29 cellular contexts compared by ENCODE assay signal in genomic region chr14:102532204-102532658, GRCh38. TPM values are rescaled to one million over a fixed set of nuclear protein-coding genes. Genes with fewer than 3 reads are reported as not detected.
DNase-seq lines count a peak whose midpoint lies in the region; ATAC-seq, FAIRE-seq and TF ChIP-seq lines count a peak whose summit lies in the region.
"Had no signal": no experiment of that assay in that cellular context is flagged by ENCODE, and none has a peak within 500 bp of the region (broad histone marks: within the 10 kb centered on the region; RNA-seq: fewer than 3 reads in every experiment).

No MANE protein-coding gene starts in this region.

- peak overlapping the region in 1 of 2 experiments; percentile 34; a peak in 1 of 4 replicates for H3K9ac ChIP-seq in K562 (ENCODE audit: insufficient read depth in 1 of 2, low read depth in 2 of 2, low read length in 2 of 2)

- POLR2A ChIA-PET in A549 (lab: Yijun Ruan, JAX): no interaction called here
- POLR2A ChIA-PET in K562 (lab: Yijun Ruan, JAX): no interaction called here

- H3K79me2 ChIP-seq in K562 (ENCODE audit: control insufficient read depth, insufficient read depth, low read length): no peaks in the 10 kb centered on the region

- in situ Hi-C loops in K562 (cut with MboI): no loop called here

- H3K4me1 ChIP-seq in A549: peaks cover 30% of the 10 kb centered on the region
- H3K4me1 ChIP-seq in K562 (replicated peaks in 1 of 2; ENCODE audit: control insufficient read depth in 2 of 2, insufficient read depth in 2 of 2, low read length in 2 of 2): peaks cover 14 to 15% of the 10 kb centered on the region in 2 experiments; a peak in 4 of 5 replicates
- peaks cover 8% of the 10 kb centered on the region for H3K4me1 ChIP-seq in foreskin keratinocyte
- H3K4me1 ChIP-seq: left ventricle myocardium inferior, right atrium auricular region had no signal

- DNase-seq in A549 (ENCODE audit: low read depth in 1 of 2, low spot score in 1 of 2) (peak; percentile 35 to 80), HT1080 (ENCODE audit: low read depth) (peak; percentile 39), K562 (ENCODE audit: extremely low read depth in 1 of 4, low spot score in 3 of 4) (peak in 1 of 4 experiments; percentile 22), foreskin keratinocyte (peak; percentile 78 to 86), WERI-Rb-1 (no peak)
- DNase-seq in stimulated activated naive CD4-positive, alpha-beta T cell (lab: John Stamatoyannopoulos, UW): no peak
- DNase-seq in activated CD4-positive, alpha-beta T cell treated with anti-CD3 and anti-CD28 coated beads, Interleukin-2, amount 50 U/mL, for 1 hour: no peak
- no peak for DNase-seq in NK-92 treated with Interleukin-12 subunit alpha and Interleukin-12 subunit beta, amount 100 ng/mL, for 24 hours (lab: John Stamatoyannopoulos, UW)
- DNase-seq: ACHN; activated B cell treated with CpG ODN at 0.5 μM for 24 hours; activated CD4-positive, alpha-beta memory T cell treated with anti-CD3 and anti-CD28 coated beads, Interleukin-2, amount 10 ng/mL, durations not matched to agents 7 days and 5 days; activated effector memory CD4-positive, alpha-beta T cell treated with anti-CD3 and anti-CD28 coated beads, Interleukin-2, amount 50 U/mL, for 16 hours; endodermal cell; heart right ventricle; left ventricle myocardium inferior; midbrain; natural killer cell; NCI-H1105 treated with DMSO at 0.1 percent for 48 hours; NCI-H2081; NCI-H446; ovary; RPMI8226; stimulated activated CD4-positive, alpha-beta T cell treated with anti-CD3 and anti-CD28 coated beads, Interleukin-12 subunit alpha, Interleukin-12 subunit beta, amount 100 ng/mL, for 4 hours; transverse colon had no signal

- H3K4me2 ChIP-seq in A549 (peak overlapping the region; percentile 20; the same call in 1 of the 3 replicates), K562 (ENCODE audit: insufficient read depth, low read length) (no peak overlapping the region)

- FAIRE-seq in A549 (lab: Jason Lieb, UNC): no peak
- no peak for FAIRE-seq in K562 (lab: Jason Lieb, UNC)
- FAIRE-seq: GM18507, HTR-8/SVneo had no signal

- H3K9me3 ChIP-seq in A549 (no peaks in the 10 kb centered on the region), K562 (replicated peaks; ENCODE audit: control insufficient read depth, insufficient read depth, low read depth, low read length) (no peaks in the 10 kb centered on the region), WERI-Rb-1 (ENCODE audit: severe bottlenecking) (no peaks in the 10 kb centered on the region)
- H3K9me3 ChIP-seq: heart right ventricle, left ventricle myocardium inferior, ovary, right atrium auricular region, transverse colon had no signal

- no peaks in the 10 kb centered on the region for H4K20me1 ChIP-seq in K562 (replicated peaks; ENCODE audit: control insufficient read depth, insufficient read depth, low read length)

- WGBS in A549 (ENCODE audit: missing lambda C conversion rate): 47% methylated on average over 3 of the region's 3 CpGs
- 49% methylated on average over 3 of the region's 3 CpGs for WGBS in K562 (ENCODE audit: insufficient coverage, low coverage, missing lambda C conversion rate)

- TF ChIP-seq POLR2A in A549 (IDR thresholded peaks at IDR 0.05; ENCODE audit: low read length): no peak
- no peak for TF ChIP-seq POLR2A in K562 (conservative IDR thresholded peaks at IDR 0.05)

- TF ChIP-seq CTCF in A549 (IDR thresholded peaks at IDR 0.05): no peak
- TF ChIP-seq CTCF in K562 (IDR thresholded peaks at IDR 0.05 in 2 of 3, conservative IDR thresholded peaks at IDR 0.05 in 1 of 3; ENCODE audit: insufficient read depth in 2 of 3, low read depth in 1 of 3, low read length in 3 of 3): no peak
- no peak for TF ChIP-seq CTCF in foreskin keratinocyte (conservative IDR thresholded peaks at IDR 0.05)
- TF ChIP-seq CTCF in WERI-Rb-1 (IDR thresholded peaks at IDR 0.05; ENCODE audit: low read depth, low read length): no peak

- no peaks in the 10 kb centered on the region for H3K9me1 ChIP-seq in K562 (ENCODE audit: control insufficient read depth, insufficient read depth, low read length)

- peak; percentile 16 to 27; a peak in 3 of 6 replicates for ATAC-seq in A549
- ATAC-seq in K562: peak; percentile 14; the same call in 1 of the 3 replicates
- peak; percentile 43 for ATAC-seq in foreskin keratinocyte
- ATAC-seq: heart right ventricle, natural killer cell, SK-N-SH treated with all-trans-retinoic acid at 6 μM for 48 hours had no signal

- no TSS peak for BruUV-seq in K562 (replicated peaks; lab: Mats Ljungman, UMichigan)

- intact Hi-C loops in K562 (cut with micrococcal nuclease): no loop called here

- H3K36me3 ChIP-seq in K562 (ENCODE audit: control insufficient read depth, insufficient read depth, low read length) (no peaks in the 10 kb centered on the region), WERI-Rb-1 (no peaks in the 10 kb centered on the region)
- H3K36me3 ChIP-seq: heart right ventricle, left ventricle myocardium inferior, ovary, right atrium auricular region, transverse colon had no signal

- H3K27ac ChIP-seq in A549: peak overlapping the region; percentile 58 to 72
- peak overlapping the region; percentile 65; the same call in 2 of the 3 replicates for H3K27ac ChIP-seq in K562 (ENCODE audit: extremely low read depth, low read depth, low read length)
- H3K27ac ChIP-seq in foreskin keratinocyte: peak overlapping the region; percentile 31
- no peak overlapping the region for H3K27ac ChIP-seq in WERI-Rb-1
- H3K27ac ChIP-seq: coronary artery, heart right ventricle, left ventricle myocardium inferior, ovary, right atrium auricular region had no signal

- no peak for TF ChIP-seq EP300 in A549 (IDR thresholded peaks at IDR 0.05)
- no peak for TF ChIP-seq EP300 in K562 (IDR thresholded peaks at IDR 0.05; ENCODE audit: low read length)

- H3K4me3 ChIP-seq in A549 (no peak overlapping the region), K562 (no peak overlapping the region), WERI-Rb-1 (ENCODE audit: low read depth, low read length) (no peak overlapping the region)
- H3K4me3 ChIP-seq: coronary artery, heart right ventricle, left ventricle myocardium inferior, ovary, right atrium auricular region, transverse colon had no signal

- CTCF ChIA-PET in A549 (lab: Yijun Ruan, JAX) (interaction anchor here (0.5 to 1.3 kb wide), 4 partner anchors 7 to 59 kb away, joined by 3 to 4 read pairs (median 3); no protein-coding TSS in a partner anchor), K562 (lab: Yijun Ruan, JAX; ENCODE audit: low intra/inter-chr PET ratio) (no interaction called here)

- TF ChIP-seq RAD21 in A549 (conservative IDR thresholded peaks at IDR 0.05 in 1 of 2, IDR thresholded peaks at IDR 0.05 in 1 of 2) (no peak), K562 (CRISPR knock-in tag; conservative IDR thresholded peaks at IDR 0.05 in 1 of 2, IDR thresholded peaks at IDR 0.05 in 1 of 2) (no peak)

- H3K27me3 ChIP-seq in K562 (ENCODE audit: control insufficient read depth in 2 of 2, insufficient read depth in 2 of 2, low read length in 2 of 2) (no peaks in the 10 kb centered on the region), foreskin keratinocyte (no peaks in the 10 kb centered on the region), WERI-Rb-1 (ENCODE audit: insufficient read depth, low read depth, severe bottlenecking) (no peaks in the 10 kb centered on the region)
- H3K27me3 ChIP-seq: heart right ventricle, ovary, right atrium auricular region, transverse colon had no signal

- peak overlapping the region; percentile 64; the same call in 1 of the 2 replicates for H2AFZ ChIP-seq in K562 (ENCODE audit: low read depth, low read length)

TF ChIP-seq in A549, 52 proteins besides CTCF, POLR2A, EP300 and RAD21 (continues in another document):
- TF ChIP-seq KDM5A (IDR thresholded peaks at IDR 0.05) (no peak), ZFP36 (IDR thresholded peaks at IDR 0.05; ENCODE audit: borderline replicate concordance, partially characterized antibody) (peak; percentile 94), NR3C1 (IDR thresholded peaks at IDR 0.05) (no peak)

TF ChIP-seq in K562, 482 proteins besides CTCF, POLR2A, EP300 and RAD21 (continues in another document):
- 0 out of 2 replicates have a peak, but pooled peaks have one; percentile 25 for TF ChIP-seq GATA2 (CRISPR knock-in tag; IDR thresholded peaks at IDR 0.05)
- TF ChIP-seq CEBPB (tag; IDR thresholded peaks at IDR 0.05): 0 out of 2 replicates have a peak, but pooled peaks have one; percentile 14
- TF ChIP-seq CHD4 (IDR thresholded peaks at IDR 0.05; ENCODE audit: insufficient read depth, insufficient replicate concordance, low read depth, low read length, poor library complexity, severe bottlenecking): no peak

RNA-seq across cellular contexts. Expression of gene ANKRD9, which starts 22.7 kb away (rescaled TPM):
- polyA plus RNA-seq in A549 (2011; rRNA removed): 6.3 and 7.5 TPM in 2 replicates
- polyA plus RNA-seq in A549 (2012; cell fraction: cytosol; rRNA removed): 25.6 and 37.7 TPM in 2 replicates
- 56.7 and 92.9 TPM in 2 replicates for polyA plus RNA-seq in A549 (2012; cell fraction: nucleus; rRNA removed)
- polyA plus RNA-seq in A549 (2017; fragmentation: RNase III; extraction: RNeasy Plus Mini Kit Qiagen cat#74134 plus additional on column Dnase treatment): 8.7 to 12.4 TPM (median 11.8 TPM) in 3 replicates
- 5.0 and 6.9 TPM in 2 replicates for polyA minus RNA-seq in A549 (2011; rRNA and poly(A)+ RNA removed)
- total RNA-seq in HT1080 (2014; rRNA removed; shearing (Covaris generic)): 13.0 and 15.0 TPM in 2 replicates
- 10.1 and 13.6 TPM in 2 replicates for polyA plus RNA-seq in HT1080 (2015; cell fraction: cytosol; rRNA removed)
- polyA plus RNA-seq in HT1080 (2015; cell fraction: nucleus; rRNA removed): 24.3 and 27.6 TPM in 2 replicates
- total RNA-seq in K562 (2011; cell fraction: chromatin; rRNA removed; ENCODE audit: low replicate concordance): 19.3 and 49.4 TPM in 2 replicates
- total RNA-seq in K562 (2011; cell fraction: nucleolus; rRNA removed): 48.4 and 58.8 TPM in 2 replicates
- total RNA-seq in K562 (2011; cell fraction: nucleoplasm; rRNA removed): 30.0 and 36.6 TPM in 2 replicates
- total RNA-seq in K562 (2014; rRNA removed): 29.4 and 29.5 TPM in 2 replicates
- total RNA-seq in K562 (2014; rRNA removed; fragmentation: Illumina TruSeq; extraction: Trizol): 3.3 and 3.7 TPM in 2 replicates
- total RNA-seq in K562 (2015; rRNA removed; fragmentation: Illumina TruSeq; extraction: Trizol): 5.0 and 5.3 TPM in 2 replicates
- total RNA-seq in K562 (2021): 32.9 and 34.8 TPM in 2 replicates
- polyA plus RNA-seq in K562 (2011; rRNA removed): 15.4 and 20.4 TPM in 2 replicates
- polyA plus RNA-seq in K562 (2011; cell fraction: cytosol; rRNA removed): 26.0 and 97.0 TPM in 2 replicates
- 106 and 194 TPM in 2 replicates for polyA plus RNA-seq in K562 (2011; cell fraction: nucleus; rRNA removed)
- polyA plus RNA-seq in K562 (2012): 12.9 and 30.7 TPM in 2 replicates
- 4.0 and 4.3 TPM in 2 replicates for polyA plus RNA-seq in K562 (2014; fragmentation: Illumina TruSeq; extraction: Trizol)
- under 1 TPM; 0.04 to 0.06 TPM for polyA plus RNA-seq in K562 (2014; fragmentation: Nextera tagmentation; extraction: Ambion mirVana)
- 27.5 and 29.9 TPM in 2 replicates for polyA plus RNA-seq in K562 (2014; rRNA removed)
- polyA minus RNA-seq in K562 (2011; rRNA and poly(A)+ RNA removed): 3.5 and 3.7 TPM in 2 replicates
- polyA minus RNA-seq in K562 (2011; cell fraction: cytosol; rRNA and poly(A)+ RNA removed): 7.4 and 12.8 TPM in 2 replicates
- 18.6 and 23.2 TPM in 2 replicates for polyA minus RNA-seq in K562 (2011; cell fraction: nucleus; rRNA and poly(A)+ RNA removed)
- total RNA-seq in foreskin keratinocyte: 6.7 and 7.8 TPM in 2 replicates
- polyA plus RNA-seq in foreskin keratinocyte: 9.3 and 9.5 TPM in 2 replicates

Comparison
In these comparisons a context has a peak if more than half of its experiments do, and no peak if none do; other contexts are left out.
1. DNase-seq: peak in A549 (2 of 2), HT1080 (single experiment) and foreskin keratinocyte (2 of 2); none in WERI-Rb-1 (single experiment), stimulated activated naive CD4-positive, alpha-beta T cell (0 of 6), activated CD4-positive, alpha-beta T cell treated with anti-CD3 and anti-CD28 coated beads, Interleukin-2, amount 50 U/mL, for 1 hour (single experiment) and NK-92 treated with Interleukin-12 subunit alpha and Interleukin-12 subunit beta, amount 100 ng/mL, for 24 hours (single experiment).
2. Of the 35 proteins assayed by ChIP-seq in both K562 and A549: peak only in K562: HDAC2 and KDM1A; only in A549: MAX; in both: USF2 and ZFP36; in neither: 27; mixed calls (peak in some experiments, not most) for 3.
3. Peak in every context shown above with its lines, with median percentiles within 50 percentile points of each other: ATAC-seq.